In genomic region chr16:58843675-58844074, GRCh38 we compare ENCODE assay signal across 8 cellular contexts.
DNase-seq lines count a peak whose midpoint lies in the region; ATAC-seq lines count a peak whose summit lies in the region.

No MANE protein-coding gene starts in this region.

- ATAC-seq in HG02798 (IDR thresholded peaks at IDR 0.05; ENCODE audit: poor library complexity, unreplicated experiment) (peak; percentile 58), left lobe of liver (peak; percentile 80), HG02678 (IDR thresholded peaks at IDR 0.05; ENCODE audit: unreplicated experiment) (no peak)

- DNase-seq in EL (peak; percentile 46), SK-MEL-5 (ENCODE audit: low read depth, low spot score) (peak; percentile 47), left lobe of liver (ENCODE audit: low spot score) (no peak), NCI-H187 treated with DMSO at 0.1 percent for 48 hours (lab: John Stamatoyannopoulos, UW) (no peak), NCI-H1694 treated with DMSO at 0.1 percent for 48 hours (lab: John Stamatoyannopoulos, UW) (no peak)
- DNase-seq in central memory CD4-positive, alpha-beta T cell, result no peak

- in situ Hi-C loops in SK-MEL-5 (cut with HindIII; ENCODE audit: low pct_unique_long_range_greater_than_20kb, low sequenced_read_pairs), result no loop called here

Comparison
In these comparisons a context has a peak if more than half of its experiments do, and no peak if none do; other contexts are left out.
1. DNase-seq: peak in EL (single experiment) and SK-MEL-5 (single experiment); none in left lobe of liver (single experiment), NCI-H187 treated with DMSO at 0.1 percent for 48 hours (single experiment), NCI-H1694 treated with DMSO at 0.1 percent for 48 hours (single experiment) and central memory CD4-positive, alpha-beta T cell (single experiment).